2 cellular contexts compared by ENCODE assay signal in the genomic region with DNA sequence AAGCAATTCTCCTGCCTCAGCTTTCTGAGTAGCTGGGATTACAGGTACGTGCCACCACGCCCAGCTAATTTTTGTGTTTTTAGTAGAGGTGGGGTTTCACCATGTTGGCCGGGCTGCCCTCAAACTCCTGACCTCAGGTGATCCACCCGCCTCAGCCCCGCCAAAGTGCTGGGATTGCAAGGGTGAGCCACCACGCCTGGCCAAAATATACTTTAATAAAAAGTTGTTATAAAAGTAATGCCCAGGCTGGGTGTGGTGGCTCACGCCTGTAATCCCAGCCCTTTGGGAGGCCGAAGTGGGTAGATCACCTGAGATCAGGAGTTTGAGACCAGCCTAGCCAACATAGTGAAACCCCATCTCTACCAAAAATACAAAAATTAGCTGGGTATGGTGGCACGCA. TPM values are rescaled to one million over a fixed set of nuclear protein-coding genes. Genes with fewer than 3 reads are reported as not detected.
"Had no signal": no experiment of that assay in that cellular context is flagged by ENCODE, and none has a peak within 500 bp of the region (broad histone marks: within the 10 kb centered on the region; RNA-seq: fewer than 3 reads in every experiment).

No MANE protein-coding gene starts in this region.

RNA-seq across cellular contexts. Expression of a gene that starts 16.0 kb away (rescaled TPM):
- total RNA-seq: NCI-H460, SK-MEL-5 had no signal
